Comparison of ENCODE assay signal across 8 cellular contexts in genomic region chr17:57442914-57443571, GRCh38.
DNase-seq lines count a peak whose midpoint lies in the region; ATAC-seq and TF ChIP-seq lines count a peak whose summit lies in the region.

No MANE protein-coding gene starts in this region.

- no peak for TF ChIP-seq CTCF in Caco-2 (IDR thresholded peaks at IDR 0.05; ENCODE audit: insufficient read depth in 1 of 2, low read depth in 1 of 2, low read length in 1 of 2, severe bottlenecking in 1 of 2, unreplicated experiment in 1 of 2)

- intact Hi-C loops in Caco-2 (cut with micrococcal nuclease; ENCODE audit: unreplicated experiment) (no loop called here), Right ventricle myocardium inferior (cut with DNase I) (loop anchor here (5.0 to 10.0 kb wide), 2 partner anchors 201 to 222 kb away; no protein-coding TSS in a partner anchor)

- no peak for DNase-seq in Caco-2
- peak; percentile 46 for DNase-seq in NCI-H1092 treated with DMSO at 0.1 percent for 48 hours (lab: John Stamatoyannopoulos, UW)
- DNase-seq in activated T-cell treated with anti-CD3 and anti-CD28 coated beads for 4 hours = peak; percentile 50
- DNase-seq in Right ventricle myocardium inferior (ENCODE audit: missing footprints) = peak; percentile 65
- peak; percentile 76 for DNase-seq in stimulated activated CD4-positive, alpha-beta T cell treated with anti-CD3 and anti-CD28 coated beads, Interleukin-15, amount 100 ng/mL, for 24 hours
- DNase-seq in iPS-NIHi11 (ENCODE audit: low spot score) = no peak
- no peak for DNase-seq in hepatic stellate cell (ENCODE audit: low spot score)

- no peaks in the 10 kb centered on the region for H3K9me3 ChIP-seq in Caco-2

- peaks cover 57% of the 10 kb centered on the region for H3K4me1 Mint-ChIP-seq in Caco-2 (ENCODE audit: low read depth, unreplicated experiment)

- H3K36me3 ChIP-seq in Caco-2 (ENCODE audit: control insufficient read depth, insufficient read depth, low read length) = no peaks in the 10 kb centered on the region; the same call in 1 of the 2 replicates

- H3K4me3 Mint-ChIP-seq in Caco-2 (ENCODE audit: unreplicated experiment) = no peak overlapping the region

- no TSS peak for BruUV-seq in Caco-2 (replicated peaks; lab: Mats Ljungman, UMichigan)

- peaks cover 38% of the 10 kb centered on the region for H3K36me3 Mint-ChIP-seq in Caco-2 (ENCODE audit: insufficient read depth, unreplicated experiment)

- no peak overlapping the region for H3K4me3 ChIP-seq in Caco-2 (ENCODE audit: low read depth, low read length)

- CTCF ChIA-PET in Caco-2 (lab: Charles Lee) = no interaction called here

- ATAC-seq in Right ventricle myocardium inferior (peak; percentile 24), HG02852 (IDR thresholded peaks at IDR 0.05; ENCODE audit: unreplicated experiment) (no peak)

- peak overlapping the region; percentile 39 for H3K27ac Mint-ChIP-seq in Caco-2 (ENCODE audit: unreplicated experiment)

- no peaks in the 10 kb centered on the region for H3K27me3 ChIP-seq in Caco-2 (replicated peaks; ENCODE audit: control insufficient read depth, insufficient read depth, low read length)

- POLR2A ChIA-PET in Caco-2 (lab: Charles Lee) = no interaction called here

- peaks cover 47% of the 10 kb centered on the region for H3K4me1 ChIP-seq in Caco-2

- no peaks in the 10 kb centered on the region for H3K9me3 Mint-ChIP-seq in Caco-2 (ENCODE audit: unreplicated experiment)

- H3K27me3 Mint-ChIP-seq in Caco-2 (ENCODE audit: insufficient read depth, unreplicated experiment) = no peaks in the 10 kb centered on the region

Comparison
In these comparisons a context has a peak if more than half of its experiments do, and no peak if none do; other contexts are left out.
1. DNase-seq: peak in NCI-H1092 treated with DMSO at 0.1 percent for 48 hours (single experiment), activated T-cell treated with anti-CD3 and anti-CD28 coated beads for 4 hours (single experiment), Right ventricle myocardium inferior (single experiment) and stimulated activated CD4-positive, alpha-beta T cell treated with anti-CD3 and anti-CD28 coated beads, Interleukin-15, amount 100 ng/mL, for 24 hours (single experiment); none in Caco-2 (0 of 2), iPS-NIHi11 (single experiment) and hepatic stellate cell (single experiment).